ENCODE assay signal across 8 cellular contexts in genomic region chr12:119938049-119938667, GRCh38. TPM values are rescaled to one million over a fixed set of nuclear protein-coding genes. Genes with fewer than 3 reads are reported as not detected.
DNase-seq lines count a peak whose midpoint lies in the region; ATAC-seq and TF ChIP-seq lines count a peak whose summit lies in the region.

No MANE protein-coding gene starts in this region.

- no TSS peak for BruUV-seq in HCT116 (replicated peaks; lab: Mats Ljungman, UMichigan)

- no peaks in the 10 kb centered on the region for H3K79me2 ChIP-seq in HCT116 (ENCODE audit: insufficient read depth, low read length)
- no peaks in the 10 kb centered on the region for H3K79me2 ChIP-seq in OCI-LY1 (ENCODE audit: insufficient read depth, low read length)

- H3K27ac Mint-ChIP-seq in neural crest cell (ENCODE audit: unreplicated experiment) = no peak overlapping the region

- peak; percentile 66 to 84 (median 80); a peak in 5 of 6 replicates for TF ChIP-seq CTCF in HCT116 (IDR thresholded peaks at IDR 0.05 in 2 of 3, conservative IDR thresholded peaks at IDR 0.05 in 1 of 3; ENCODE audit: borderline replicate concordance in 1 of 3, insufficient read depth in 1 of 3, low read depth in 2 of 3, low read length in 2 of 3)
- TF ChIP-seq CTCF in OCI-LY1 (IDR thresholded peaks at IDR 0.05; ENCODE audit: low read length) = peak; percentile 76
- peak; percentile 56 to 87 (median 77) for TF ChIP-seq CTCF in esophagus squamous epithelium (IDR thresholded peaks at IDR 0.05)
- peak; percentile 89 for TF ChIP-seq CTCF in neural crest cell (conservative IDR thresholded peaks at IDR 0.05)
- TF ChIP-seq CTCF in stomach (IDR thresholded peaks at IDR 0.05) = peak in 5 of 7 experiments; percentile 49 to 79 (median 70)

- no peaks in the 10 kb centered on the region for H3K9me3 ChIP-seq in HCT116 (ENCODE audit: control insufficient read depth in 1 of 2, insufficient read depth in 1 of 2, low read depth in 1 of 2, low read length in 2 of 2)
- no peaks in the 10 kb centered on the region for H3K9me3 ChIP-seq in OCI-LY1 (ENCODE audit: low read length)
- H3K9me3 ChIP-seq in esophagus squamous epithelium = no peaks in the 10 kb centered on the region
- H3K9me3 ChIP-seq in stomach = no peaks in the 10 kb centered on the region

- no peak overlapping the region for H3K9ac ChIP-seq in HCT116 (ENCODE audit: low read length)
- no peak overlapping the region for H3K9ac ChIP-seq in OCI-LY1 (ENCODE audit: low read length)

- H3K4me1 Mint-ChIP-seq in neural crest cell = peaks cover 3% of the 10 kb centered on the region

- H4K20me1 ChIP-seq in HCT116 (ENCODE audit: insufficient read depth) = no peaks in the 10 kb centered on the region
- no peaks in the 10 kb centered on the region for H4K20me1 ChIP-seq in OCI-LY1 (ENCODE audit: insufficient read depth, low read length)

- intact Hi-C loops in HCT116 (cut with micrococcal nuclease) = no loop called here
- intact Hi-C loops in esophagus squamous epithelium (cut with DNase I) = no loop called here
- intact Hi-C loops in stomach (cut with DNase I; ENCODE audit: low total_unique reads) = no loop called here

- H3K27ac ChIP-seq in HCT116 (ENCODE audit: low read depth, low read length) (no peak overlapping the region), OCI-LY1 (ENCODE audit: low read depth, low read length, poor library complexity, severe bottlenecking) (no peak overlapping the region), esophagus squamous epithelium (no peak overlapping the region), stomach (no peak overlapping the region)

- RAD21 ChIA-PET in HCT116 (lab: Charles Lee; ENCODE audit: low non-redundant PET in 1 of 2, low total read pairs in 2 of 2, uncharacterized antibody in 2 of 2, unreplicated experiment in 2 of 2) = interaction anchor here in 1 of 2 experiments (0.7 kb wide), 1 partner anchor 16 kb away, joined by 4 read pairs; no protein-coding TSS in a partner anchor

- H3K4me2 ChIP-seq in HCT116 (ENCODE audit: low read length) (no peak overlapping the region), OCI-LY1 (ENCODE audit: low read length) (no peak overlapping the region)

- H3K36me3 Mint-ChIP-seq in neural crest cell (ENCODE audit: low read depth) = no peaks in the 10 kb centered on the region

- peak; percentile 80 for DNase-seq in CD1c-positive myeloid dendritic cell (ENCODE audit: extremely low spot score)
- DNase-seq in HCT116 (ENCODE audit: low read depth, low spot score) = peak; percentile 31
- DNase-seq in activated T-cell treated with anti-CD3 and anti-CD28 coated beads for 24 hours (ENCODE audit: low read depth) = peak; percentile 60
- DNase-seq in esophagus squamous epithelium (lab: John Stamatoyannopoulos, UW) = no peak
- DNase-seq in neural crest cell (ENCODE audit: low read depth, low spot score) = peak; percentile 74
- peak; percentile 62 for DNase-seq in stomach

- peaks cover 8% of the 10 kb centered on the region for H3K27me3 Mint-ChIP-seq in neural crest cell (ENCODE audit: low read depth)

- CTCF ChIA-PET in HCT116 (lab: Charles Lee) = interaction anchor here (0.9 to 1.1 kb wide), 3 partner anchors 9 to 50 kb away, joined by 3 to 5 read pairs (median 3); partner anchors contain the start of gene BICDL1

- TF ChIP-seq POLR2A in HCT116 (IDR thresholded peaks at IDR 0.05; ENCODE audit: borderline replicate concordance, extremely low read depth, insufficient read depth, insufficient read length) (no peak), esophagus squamous epithelium (IDR thresholded peaks at IDR 0.05) (no peak), stomach (IDR thresholded peaks at IDR 0.05) (no peak)

- WGBS in esophagus squamous epithelium, 2 donors = 37 to 39% methylated on average over 9 of the region's 9 CpGs
- 35 to 42% (median 37%) methylated on average over 9 of the region's 9 CpGs for WGBS in stomach, 5 donors

- H3K9me2 ChIP-seq in HCT116 (ENCODE audit: insufficient read depth) = no peaks in the 10 kb centered on the region
- no peaks in the 10 kb centered on the region for H3K9me2 ChIP-seq in OCI-LY1 (ENCODE audit: low read depth, low read length)

- H3K27me3 ChIP-seq in HCT116 (ENCODE audit: insufficient read depth, low read length) (peaks cover 9% of the 10 kb centered on the region; the same call in 1 of the 2 replicates), OCI-LY1 (ENCODE audit: insufficient read depth, low read length) (peaks cover 1% of the 10 kb centered on the region; the same call in 1 of the 2 replicates), esophagus squamous epithelium (peaks cover 0 to 12% (median 0%) of the 10 kb centered on the region in 4 donors), stomach (no peaks in the 10 kb centered on the region)

- peak; percentile 64 for ATAC-seq in HCT116
- no peak for ATAC-seq in HG03469 (IDR thresholded peaks at IDR 0.05; ENCODE audit: unreplicated experiment)

- no peak overlapping the region for H3K4me3 Mint-ChIP-seq in neural crest cell

- H2AFZ ChIP-seq in HCT116 (ENCODE audit: low read depth, low read length, poor library complexity, severe bottlenecking) (no peak overlapping the region), OCI-LY1 (ENCODE audit: low read length) (no peak overlapping the region)

- TF ChIP-seq RAD21 in HCT116 (IDR thresholded peaks at IDR 0.05; ENCODE audit: low read depth) = peak; percentile 76

- no peaks in the 10 kb centered on the region for H3K36me3 ChIP-seq in HCT116 (ENCODE audit: control insufficient read depth in 1 of 2, insufficient read depth in 2 of 2, low read length in 2 of 2)
- H3K36me3 ChIP-seq in OCI-LY1 (ENCODE audit: insufficient read depth, low read length) = no peaks in the 10 kb centered on the region
- no peaks in the 10 kb centered on the region for H3K36me3 ChIP-seq in esophagus squamous epithelium
- no peaks in the 10 kb centered on the region for H3K36me3 ChIP-seq in stomach

- peaks cover 13 to 19% of the 10 kb centered on the region in 2 experiments for H3K4me1 ChIP-seq in HCT116 (ENCODE audit: control insufficient read depth in 1 of 2, insufficient read depth in 2 of 2, low read length in 2 of 2)
- no peaks in the 10 kb centered on the region for H3K4me1 ChIP-seq in OCI-LY1 (ENCODE audit: insufficient read depth, low read length, severe bottlenecking)
- peaks cover 0 to 9% (median 0%) of the 10 kb centered on the region in 3 donors for H3K4me1 ChIP-seq in esophagus squamous epithelium
- H3K4me1 ChIP-seq in stomach = no peaks in the 10 kb centered on the region

- no peak for TF ChIP-seq EP300 in stomach (IDR thresholded peaks at IDR 0.05)

- H3F3A ChIP-seq in OCI-LY1 (ENCODE audit: insufficient read depth, low read length) = no peaks in the 10 kb centered on the region

- no peak overlapping the region for H3K4me3 ChIP-seq in HCT116 (replicated peaks in 1 of 2; ENCODE audit: low read depth in 1 of 2, low read length in 2 of 2)
- H3K4me3 ChIP-seq in OCI-LY1 (ENCODE audit: low read depth, low read length, poor library complexity, severe bottlenecking) = no peak overlapping the region
- no peak overlapping the region for H3K4me3 ChIP-seq in esophagus squamous epithelium
- H3K4me3 ChIP-seq in stomach = no peak overlapping the region

- no peaks in the 10 kb centered on the region for H3K9me3 Mint-ChIP-seq in neural crest cell

- POLR2A ChIA-PET in HCT116 (lab: Charles Lee) = no interaction called here

TF ChIP-seq in HCT116, 20 proteins besides CTCF, POLR2A, EP300 and RAD21:
- no peak for TF ChIP-seq MAX (IDR thresholded peaks at IDR 0.05)
- no peak for TF ChIP-seq ELF1 (IDR thresholded peaks at IDR 0.05; ENCODE audit: borderline replicate concordance, low read depth)
- TF ChIP-seq ZBTB33 (IDR thresholded peaks at IDR 0.05; ENCODE audit: extremely low read depth, insufficient replicate concordance, low read length) = no peak
- TF ChIP-seq TCF7L2 (IDR thresholded peaks at IDR 0.05; ENCODE audit: borderline replicate concordance, extremely low read depth, insufficient read depth, insufficient read length) = no peak
- no peak for TF ChIP-seq POLR2AphosphoS5 (IDR thresholded peaks at IDR 0.05; ENCODE audit: low read depth, low read length)
- no peak for TF ChIP-seq SRF (IDR thresholded peaks at IDR 0.05; ENCODE audit: low read depth)
- TF ChIP-seq YY1 (IDR thresholded peaks at IDR 0.05; ENCODE audit: extremely low read depth, insufficient replicate concordance, low read depth, low read length) = no peak
- TF ChIP-seq SIN3A (IDR thresholded peaks at IDR 0.05; ENCODE audit: low read depth) = no peak
- TF ChIP-seq JUND (IDR thresholded peaks at IDR 0.05) = no peak
- no peak for TF ChIP-seq ZFX (IDR thresholded peaks at IDR 0.05)
- no peak for TF ChIP-seq CEBPB (IDR thresholded peaks at IDR 0.05; ENCODE audit: low read depth)
- TF ChIP-seq EZH2 (IDR thresholded peaks at IDR 0.05) = no peak
- no peak for TF ChIP-seq ZNF274 (IDR thresholded peaks at IDR 0.05; ENCODE audit: low read depth, low read length)

RNA-seq across cellular contexts. Expression of gene BICDL1, which starts 50.9 kb away (rescaled TPM):
- total RNA-seq in HCT116 (2021; ENCODE audit: unreplicated experiment) (18.2 TPM), esophagus squamous epithelium (10 to 100 TPM; 19.7 to 66.7 (median 44.1) TPM), neural crest cell (5.2 and 6.3 TPM in 2 replicates), stomach (10 to 100 TPM; 18.0 to 68.7 (median 32.6) TPM)
- 7.0 and 7.2 TPM in 2 replicates for polyA plus RNA-seq in HCT116 (2012)
- 10 to 100 TPM in 2 of 3 donors, 1 to 10 TPM in 1; 8.6 to 40.3 (median 16.7) TPM for polyA plus RNA-seq in stomach
